8 cellular contexts compared by ENCODE assay signal in the genomic region with DNA sequence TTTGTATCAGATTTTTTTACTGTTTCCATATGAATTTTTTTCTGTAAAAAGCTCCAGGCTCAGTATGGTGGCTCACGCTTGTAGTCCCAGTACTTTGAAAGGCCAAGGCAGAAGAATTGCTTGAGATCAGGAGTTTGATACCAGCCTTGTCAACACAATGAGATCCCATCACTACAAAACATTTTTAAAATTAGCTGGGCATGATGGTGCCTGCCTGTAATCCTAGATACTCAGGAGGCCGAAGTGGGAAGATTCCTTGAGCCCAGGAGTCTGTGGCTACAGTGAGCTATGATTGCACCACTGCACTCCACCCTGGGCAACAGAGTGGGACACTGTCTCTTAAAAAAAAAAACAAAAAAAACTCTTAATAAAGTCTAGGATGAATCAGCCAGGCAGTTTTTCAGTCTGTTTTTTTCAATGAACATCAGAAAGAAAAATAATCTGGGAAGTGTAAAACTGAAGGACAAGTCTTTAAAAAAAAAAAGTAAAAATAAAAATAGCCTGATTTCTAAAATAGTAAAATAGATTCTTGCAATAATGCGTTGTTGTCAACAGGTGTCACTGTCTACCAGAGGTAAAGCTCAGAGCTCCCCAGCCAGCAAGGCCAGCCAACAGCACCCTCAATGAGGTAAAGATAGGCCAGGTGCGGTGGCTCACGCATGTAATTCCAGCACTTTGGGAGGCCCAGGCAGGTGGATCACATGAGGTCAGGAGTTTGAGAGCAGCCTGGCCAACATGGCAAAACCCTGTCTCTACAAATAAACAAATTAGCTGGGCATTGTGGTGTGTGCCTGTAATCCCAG. TPM values are rescaled to one million over a fixed set of nuclear protein-coding genes. Genes with fewer than 3 reads are reported as not detected.
DNase-seq lines count a peak whose midpoint lies in the region; ATAC-seq, FAIRE-seq and TF ChIP-seq lines count a peak whose summit lies in the region.

No MANE protein-coding gene starts in this region.

- no peaks in the 10 kb centered on the region for H3K9me3 Mint-ChIP-seq in activated T-cell treated with anti-CD3 and anti-CD28 coated beads, Interleukin-2, amount 50 U/mL, for 4 hours

- no peaks in the 10 kb centered on the region for H3K4me1 ChIP-seq in neutrophil (ENCODE audit: control insufficient read depth in 1 of 2, insufficient read depth in 1 of 2, low read depth in 1 of 2, low read length in 1 of 2)

- in situ Hi-C loops in G401 (cut with HindIII; ENCODE audit: low sequenced_read_pairs), result no loop called here

- peaks cover 10% of the 10 kb centered on the region for H3K27me3 ChIP-seq in neutrophil

- peaks cover 4% of the 10 kb centered on the region for H3K4me1 Mint-ChIP-seq in activated T-cell treated with anti-CD3 and anti-CD28 coated beads, Interleukin-2, amount 50 U/mL, for 4 hours (ENCODE audit: low read depth)

- no peaks in the 10 kb centered on the region for H3K36me3 ChIP-seq in neutrophil

- ATAC-seq in HG03135 (IDR thresholded peaks at IDR 0.05; ENCODE audit: unreplicated experiment) (peak; percentile 58), GM18868 (IDR thresholded peaks at IDR 0.05; ENCODE audit: unreplicated experiment) (no peak)
- peak; percentile 72 to 74 for ATAC-seq in activated T-cell treated with anti-CD3 and anti-CD28 coated beads, Interleukin-2, amount 50 U/mL, for 4 hours

- H3K9me3 ChIP-seq in neutrophil, result no peaks in the 10 kb centered on the region

- no peak overlapping the region for H3K4me3 Mint-ChIP-seq in activated T-cell treated with anti-CD3 and anti-CD28 coated beads, Interleukin-2, amount 50 U/mL, for 4 hours

- no peak overlapping the region for H3K27ac ChIP-seq in neutrophil

- peak; percentile 64 for DNase-seq in OCI-M1 (lab: John Stamatoyannopoulos, UW)
- peak; percentile 39 for DNase-seq in activated T-cell treated with anti-CD3 and anti-CD28 coated beads, Interleukin-2, amount 50 U/mL, for 4 hours
- peak; percentile 61 for DNase-seq in fibroblast of pulmonary artery (ENCODE audit: low read depth)
- no peak for DNase-seq in G401 (ENCODE audit: low spot score)

- peaks cover 24% of the 10 kb centered on the region for H3K27me3 Mint-ChIP-seq in activated T-cell treated with anti-CD3 and anti-CD28 coated beads, Interleukin-2, amount 50 U/mL, for 4 hours (ENCODE audit: low read depth)

- TF ChIP-seq CTCF in fibroblast of pulmonary artery (IDR thresholded peaks at IDR 0.05; ENCODE audit: low read length, missing control alignments) (peak; percentile 63), neutrophil (IDR thresholded peaks at IDR 0.05) (peak; percentile 53)

- no peaks in the 10 kb centered on the region for H3K36me3 Mint-ChIP-seq in activated T-cell treated with anti-CD3 and anti-CD28 coated beads, Interleukin-2, amount 50 U/mL, for 4 hours (ENCODE audit: insufficient read depth)

- FAIRE-seq in G401.6 (lab: Jason Lieb, UNC), result peak; percentile 92

- H3K4me3 ChIP-seq in fibroblast of pulmonary artery (replicated peaks; ENCODE audit: low read depth, low read length) (no peak overlapping the region), neutrophil (ENCODE audit: low read depth in 1 of 2, low read length in 1 of 2) (no peak overlapping the region)

RNA-seq across cellular contexts. Expression of gene ATG5, which starts 9.3 kb away (rescaled TPM):
- 10 to 100 TPM; 29.3 to 30.2 (median 29.5) TPM for total RNA-seq in activated T-cell treated with anti-CD3 and anti-CD28 coated beads, Interleukin-2, amount 50 U/mL, for 4 hours
- total RNA-seq in G401 (2014; rRNA removed; shearing (Covaris generic)), result 38.6 and 40.8 TPM in 2 replicates

RNA-seq across cellular contexts. Expression of gene CRYBG1, which starts 25.7 kb away (rescaled TPM):
- 10 to 100 TPM in 2 of 3 donors, 1 to 10 TPM in 1; 8.5 to 28.6 (median 20.1) TPM for total RNA-seq in activated T-cell treated with anti-CD3 and anti-CD28 coated beads, Interleukin-2, amount 50 U/mL, for 4 hours
- total RNA-seq in G401 (2014; rRNA removed; shearing (Covaris generic)), result not detected in 2 replicates
